In the genomic region with DNA sequence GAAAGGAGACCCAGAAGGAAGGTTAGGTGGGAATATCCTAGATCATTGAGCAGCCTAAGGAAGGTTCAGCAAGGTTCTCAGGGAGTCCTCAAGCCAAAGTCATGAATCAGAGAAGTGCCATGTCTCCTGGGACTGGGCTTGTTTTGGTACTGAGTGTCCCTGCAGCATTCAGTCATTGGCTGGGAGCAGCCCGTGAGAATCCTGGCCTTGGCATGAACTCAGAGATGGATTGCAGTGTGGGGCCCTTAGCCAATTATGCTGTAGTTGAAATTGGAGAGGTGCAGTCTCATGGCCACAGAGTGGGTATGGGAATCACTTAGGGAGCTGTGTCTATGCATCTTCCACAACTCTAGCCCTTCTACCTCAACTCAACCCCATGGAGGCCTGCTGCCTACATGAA, we compare ENCODE assay signal across 16 cellular contexts. TPM values are rescaled to one million over a fixed set of nuclear protein-coding genes. Genes with fewer than 3 reads are reported as not detected.
A peak's percentile ranks its signal among the peaks of the same experiment; 100 is the strongest.
DNase-seq lines count a peak whose midpoint lies in the region; ATAC-seq and TF ChIP-seq lines count a peak whose summit lies in the region.
"Had no signal": no experiment of that assay in that cellular context is flagged by ENCODE, and none has a peak within 500 bp of the region (broad histone marks: within the 10 kb centered on the region; RNA-seq: fewer than 3 reads in every experiment).

No MANE protein-coding gene starts in this region.

- WGBS in GM23248 (ENCODE audit: low coverage in 1 of 2, low lambda C conversion rate in 2 of 2, missing lambda C conversion rate in 2 of 2), 2 experiments = 0 to 29% methylated on average over 1 of the region's 1 CpG

- H3K9me3 ChIP-seq in GM23248 (ENCODE audit: low read depth) = no peaks in the 10 kb centered on the region
- H3K9me3 ChIP-seq: upper lobe of left lung had no signal

- H3K4me1 ChIP-seq in GM23248 (ENCODE audit: insufficient read depth) = no peaks in the 10 kb centered on the region

- intact Hi-C loops in dorsolateral prefrontal cortex (cut with DNase I) = no loop called here

- peaks cover 8% of the 10 kb centered on the region; the same call in 1 of the 2 replicates for H3K27me3 ChIP-seq in GM23248 (replicated peaks; ENCODE audit: insufficient read depth)
- no peaks in the 10 kb centered on the region for H3K27me3 ChIP-seq in dorsolateral prefrontal cortex
- H3K27me3 ChIP-seq: upper lobe of left lung had no signal

- H3K36me3 ChIP-seq in GM23248 (ENCODE audit: low read depth) = no peaks in the 10 kb centered on the region
- H3K36me3 ChIP-seq: upper lobe of left lung had no signal

- H3K9me2 ChIP-seq in GM23248 (ENCODE audit: insufficient read depth) = no peaks in the 10 kb centered on the region

- DNase-seq in GM23248 (peak; percentile 10), NCI-H69 (lab: John Stamatoyannopoulos, UW) (peak; percentile 27), fibroblast of the aortic adventitia (ENCODE audit: low read depth) (peak; percentile 3), retinal pigment epithelial cell (ENCODE audit: low read depth) (peak; percentile 4), dorsolateral prefrontal cortex (no peak)
- DNase-seq in stimulated activated naive CD4-positive, alpha-beta T cell treated with Interleukin-2 at 50 U/mL for 16 hours (lab: John Stamatoyannopoulos, UW) = no peak
- DNase-seq: activated CD8-positive, alpha-beta T cell treated with anti-CD3 and anti-CD28 coated beads for 36 hours; C1 segment of cervical spinal cord; effector CD4-positive, alpha-beta T cell; NCI-H1092 treated with DMSO at 0.1 percent for 48 hours; NCI-H526 treated with DMSO at 0.1 percent for 48 hours; stimulated activated CD4-positive, alpha-beta T cell treated with anti-CD3 and anti-CD28 coated beads, Interleukin-1b, Interleukin-23, amount 100 ng/mL, for 48 hours; stimulated activated CD8-positive, alpha-beta memory T cell treated with anti-CD3 and anti-CD28 coated beads, Interleukin-4, amount 100 ng/mL, for 48 hours; T-helper 9 cell; upper lobe of left lung had no signal

- no peak overlapping the region for H3K9ac ChIP-seq in GM23248

- no peak overlapping the region for H2AFZ ChIP-seq in GM23248

- TF ChIP-seq CTCF in fibroblast of the aortic adventitia (IDR thresholded peaks at IDR 0.05; ENCODE audit: insufficient read depth, low read length) = no peak
- no peak for TF ChIP-seq CTCF in retinal pigment epithelial cell (conservative IDR thresholded peaks at IDR 0.05; ENCODE audit: low read depth, low read length)
- TF ChIP-seq CTCF in dorsolateral prefrontal cortex (IDR thresholded peaks at IDR 0.05 in 54 of 56, conservative IDR thresholded peaks at IDR 0.05 in 2 of 56; ENCODE audit: low read depth in 1 of 56, partially characterized antibody in 56 of 56) = no peak

- H3K4me3 ChIP-seq in GM23248 (no peak overlapping the region), fibroblast of the aortic adventitia (ENCODE audit: low read depth, low read length) (no peak overlapping the region), retinal pigment epithelial cell (ENCODE audit: low read length) (no peak overlapping the region), dorsolateral prefrontal cortex (no peak overlapping the region)
- H3K4me3 ChIP-seq: upper lobe of left lung had no signal

- no peak overlapping the region for H3K4me2 ChIP-seq in GM23248 (ENCODE audit: unreplicated experiment)

- in situ Hi-C loops in GM23248 (cut with MboI) = no loop called here

- H4K20me1 ChIP-seq in GM23248 (ENCODE audit: insufficient read depth) = no peaks in the 10 kb centered on the region

- ATAC-seq in GM21717 (IDR thresholded peaks at IDR 0.05; ENCODE audit: unreplicated experiment) = no peak
- ATAC-seq: activated CD8-positive, alpha-beta T cell treated with anti-CD3 and anti-CD28 coated beads for 36 hours had no signal

- no peak overlapping the region for H3K27ac ChIP-seq in GM23248
- H3K27ac ChIP-seq in dorsolateral prefrontal cortex = peak overlapping the region in 6 of 59 donors; percentile 10 to 48 (median 34)
- H3K27ac ChIP-seq: upper lobe of left lung had no signal

- H3K79me2 ChIP-seq in GM23248 (ENCODE audit: insufficient read depth) = no peaks in the 10 kb centered on the region

- H3F3A ChIP-seq in GM23248 (ENCODE audit: insufficient read depth) = no peaks in the 10 kb centered on the region

RNA-seq across cellular contexts. Expression of a gene that starts 17.0 kb away (rescaled TPM):
- under 0.01 and 0.38 TPM in 2 replicates for total RNA-seq in GM23248 (2014; rRNA removed; shearing (Covaris generic))
- polyA plus RNA-seq in GM23248 (2016; fragmentation: Nextera tagmentation; extraction: Ambion mirVana) = 0.15 and 0.26 TPM in 2 replicates
- total RNA-seq in fibroblast of the aortic adventitia (ENCODE audit: low replicate concordance) (1.4 and 2.5 TPM in 2 replicates), dorsolateral prefrontal cortex (100 to 1,000 TPM in 36 of 120 experiments, 10 to 100 TPM in 84; 46.9 to 128 (median 92.8) TPM)

Comparison
In these comparisons a context has a peak if more than half of its experiments do, and no peak if none do; other contexts are left out.
1. DNase-seq: peak in GM23248 (single experiment), NCI-H69 (single experiment), fibroblast of the aortic adventitia (single experiment) and retinal pigment epithelial cell (single experiment); none in stimulated activated naive CD4-positive, alpha-beta T cell treated with Interleukin-2 at 50 U/mL for 16 hours (single experiment) and dorsolateral prefrontal cortex (0 of 10).
2. RNA of a gene that starts 17.0 kb away (total RNA-seq): 46.9 to 128 TPM in dorsolateral prefrontal cortex; 1.4 to 2.5 TPM in fibroblast of the aortic adventitia and under 0.01 to 0.38 TPM in GM23248; every median in the first group is over 10 times any median in the second.